Comparison of ENCODE assay signal across 24 cellular contexts in genomic region chr15:76164602-76165001, GRCh38.
A peak's percentile ranks its signal among the peaks of the same experiment; 100 is the strongest.
DNase-seq lines count a peak whose midpoint lies in the region; ATAC-seq, FAIRE-seq and TF ChIP-seq lines count a peak whose summit lies in the region.
"Had no signal": no experiment of that assay in that cellular context is flagged by ENCODE, and none has a peak within 500 bp of the region (broad histone marks: within the 10 kb centered on the region; RNA-seq: fewer than 3 reads in every experiment).

No MANE protein-coding gene starts in this region.

- intact Hi-C loops in IMR-90 (cut with micrococcal nuclease): no loop called here
- intact Hi-C loops in dendritic cell treated with granulocyte-macrophage colony-stimulating factor and Interleukin-4, amounts not matched to agents 40 ng/mL and 50 ng/mL, for 4 days (cut with micrococcal nuclease): no loop called here

- H3K9me3 Mint-ChIP-seq in dendritic cell treated with granulocyte-macrophage colony-stimulating factor and Interleukin-4, amounts not matched to agents 40 ng/mL and 50 ng/mL, for 4 days: no peaks in the 10 kb centered on the region
- H3K9me3 Mint-ChIP-seq: CD4-positive, alpha-beta T cell; CD8-positive, alpha-beta memory T cell had no signal

- no peak overlapping the region for H3K56ac ChIP-seq in IMR-90 (ENCODE audit: extremely low read depth, insufficient read depth, low read length)

- H3K18ac ChIP-seq in IMR-90 (ENCODE audit: low read depth, low read length): no peak overlapping the region; the same call in 1 of the 2 replicates
- no peak overlapping the region for H3K18ac ChIP-seq in neuronal stem cell (ENCODE audit: low read length)

- H2AK5ac ChIP-seq in IMR-90 (ENCODE audit: low read depth, low read length) (peak overlapping the region; percentile 81; the same call in 1 of the 2 replicates), neuronal stem cell (ENCODE audit: low read depth, low read length) (no peak overlapping the region)

- H2BK15ac ChIP-seq in IMR-90 (ENCODE audit: low read depth, low read length): 0 out of 3 replicates have a peak overlapping the region, but pooled peaks have one; percentile 73
- no peak overlapping the region for H2BK15ac ChIP-seq in neuronal stem cell (ENCODE audit: low read length)

- H3K36me3 ChIP-seq in IMR-90 (ENCODE audit: control insufficient read depth, insufficient read depth, low read length) (no peaks in the 10 kb centered on the region), neuronal stem cell (replicated peaks in 1 of 2; ENCODE audit: control insufficient read depth in 2 of 2, insufficient read depth in 2 of 2, low read length in 2 of 2) (no peaks in the 10 kb centered on the region)
- H3K36me3 ChIP-seq: BE2C; BLaER1 treated with 17β-estradiol and CSF1 and Interleukin-3, amounts not matched to agents 10 nM and 100 nM had no signal

- H4K5ac ChIP-seq in IMR-90 (ENCODE audit: low read depth, low read length): no peak overlapping the region; the same call in 1 of the 2 replicates

- ATAC-seq in IMR-90 (ENCODE audit: low read depth): no peak
- ATAC-seq in GM18511 (IDR thresholded peaks at IDR 0.05; ENCODE audit: unreplicated experiment): no peak
- ATAC-seq: A549 had no signal

- peaks cover 47% of the 10 kb centered on the region for H3K4me1 Mint-ChIP-seq in dendritic cell treated with granulocyte-macrophage colony-stimulating factor and Interleukin-4, amounts not matched to agents 40 ng/mL and 50 ng/mL, for 4 days (ENCODE audit: low read depth)
- H3K4me1 Mint-ChIP-seq: CD8-positive, alpha-beta memory T cell had no signal

- TF ChIP-seq CTCF in IMR-90 (conservative IDR thresholded peaks at IDR 0.05; ENCODE audit: low read depth, low read length): no peak
- TF ChIP-seq CTCF in D721Med (IDR thresholded peaks at IDR 0.05; ENCODE audit: insufficient read depth, missing control alignments): no peak

- no peak overlapping the region for H2AK9ac ChIP-seq in IMR-90 (replicated peaks; ENCODE audit: low read depth, low read length, poor library complexity)

- H2BK120ac ChIP-seq in IMR-90 (ENCODE audit: low read depth, low read length): peak overlapping the region; percentile 92; the same call in 1 of the 2 replicates
- no peak overlapping the region for H2BK120ac ChIP-seq in neuronal stem cell (ENCODE audit: low read depth, low read length)

- H3K27me3 Mint-ChIP-seq in dendritic cell treated with granulocyte-macrophage colony-stimulating factor and Interleukin-4, amounts not matched to agents 40 ng/mL and 50 ng/mL, for 4 days: peaks cover 2% of the 10 kb centered on the region
- H3K27me3 Mint-ChIP-seq: CD4-positive, alpha-beta T cell had no signal

- H3K27me3 ChIP-seq in IMR-90 (ENCODE audit: control insufficient read depth, insufficient read depth, low read length) (no peaks in the 10 kb centered on the region), neuronal stem cell (ENCODE audit: control insufficient read depth in 3 of 3, insufficient read depth in 3 of 3, low read depth in 1 of 3, low read length in 3 of 3) (peaks cover 0 to 30% (median 0%) of the 10 kb centered on the region in 3 experiments)
- H3K27me3 ChIP-seq: BE2C; BLaER1 treated with 17β-estradiol and CSF1 and Interleukin-3, amounts not matched to agents 10 nM and 100 nM had no signal

- 96% methylated on average over 3 of the region's 8 CpGs; no CpG with 5 or more reads in 1 of the 2 experiments for WGBS in IMR-90 (ENCODE audit: extremely low coverage in 2 of 2, insufficient read length in 1 of 2), 2 experiments
- WGBS in neuronal stem cell (ENCODE audit: extremely low coverage in 2 of 2, insufficient read length in 2 of 2, insufficient replicate concordance in 1 of 2), 2 donors: no CpG with 5 or more reads among the region's 8 CpGs

- H3K9me3 ChIP-seq in IMR-90 (ENCODE audit: control insufficient read depth, insufficient read depth, low read length) (no peaks in the 10 kb centered on the region), neuronal stem cell (replicated peaks in 1 of 2; ENCODE audit: control insufficient read depth in 2 of 2, insufficient read depth in 1 of 2, low read depth in 1 of 2, low read length in 2 of 2) (no peaks in the 10 kb centered on the region)
- H3K9me3 ChIP-seq: A549; BE2C; BLaER1 treated with 17β-estradiol and CSF1 and Interleukin-3, amounts not matched to agents 10 nM and 100 nM had no signal

- H4K91ac ChIP-seq in IMR-90 (ENCODE audit: insufficient read depth, low read depth, low read length) (peak overlapping the region; percentile 41; the same call in 1 of the 2 replicates), neuronal stem cell (ENCODE audit: low read depth, low read length, poor library complexity) (no peak overlapping the region)

- H3K4me3 ChIP-seq in IMR-90 (ENCODE audit: insufficient read depth, low read depth, low read length): no peak overlapping the region
- H3K4me3 ChIP-seq in neuronal stem cell (ENCODE audit: low read length in 2 of 2): no peak overlapping the region
- H3K4me3 ChIP-seq: A549; BLaER1 treated with 17β-estradiol and CSF1 and Interleukin-3, amounts not matched to agents 10 nM and 100 nM; GM23248 had no signal

- H3K9me1 ChIP-seq in IMR-90 (ENCODE audit: insufficient read depth, low read length): peaks cover 17% of the 10 kb centered on the region

- CTCF ChIA-PET in IMR-90 (lab: Yijun Ruan, JAX): no interaction called here

- POLR2A ChIA-PET in IMR-90 (lab: Charles Lee; ENCODE audit: unreplicated experiment): no interaction called here

- no peak for TF ChIP-seq RAD21 in IMR-90 (IDR thresholded peaks at IDR 0.05; ENCODE audit: low read length)

- DNase-seq in IMR-90: no peak
- DNase-seq in neuronal stem cell (ENCODE audit: low spot score): no peak
- no peak for DNase-seq in NCI-H1930 (lab: John Stamatoyannopoulos, UW)
- no peak for DNase-seq in D721Med (ENCODE audit: insufficient read length, low spot score)
- DNase-seq: 8988T; ACHN; AML-193; BE2C; CD4-positive, alpha-beta T cell; CD8-positive, alpha-beta memory T cell; DMS53; DND-41; GM23248; H7; HCEC 1CT had no signal

- no peak overlapping the region for H2BK12ac ChIP-seq in neuronal stem cell (ENCODE audit: low read length)

- H3K23ac ChIP-seq in IMR-90 (ENCODE audit: low read depth, low read length): no peak overlapping the region; the same call in 1 of the 2 replicates
- no peak overlapping the region for H3K23ac ChIP-seq in neuronal stem cell (ENCODE audit: low read depth, low read length, poor library complexity)

- TF ChIP-seq POLR2A in IMR-90 (IDR thresholded peaks at IDR 0.05; ENCODE audit: low read depth, low read length): no peak

- H2AFZ ChIP-seq in IMR-90 (replicated peaks; ENCODE audit: low read length, poor library complexity) (no peak overlapping the region), neuronal stem cell (ENCODE audit: low read length) (no peak overlapping the region)

- H3K14ac ChIP-seq in IMR-90 (replicated peaks; ENCODE audit: low read depth, low read length) (peak overlapping the region; percentile 83; the same call in 1 of the 2 replicates), neuronal stem cell (ENCODE audit: low read length) (no peak overlapping the region)

- no peaks in the 10 kb centered on the region for H3K36me3 Mint-ChIP-seq in dendritic cell treated with granulocyte-macrophage colony-stimulating factor and Interleukin-4, amounts not matched to agents 40 ng/mL and 50 ng/mL, for 4 days (ENCODE audit: low read depth)
- H3K36me3 Mint-ChIP-seq: CD14-positive monocyte; CD8-positive, alpha-beta memory T cell had no signal

- no peak overlapping the region for H3K27ac ChIP-seq in IMR-90 (ENCODE audit: insufficient read depth, low read length)
- H3K27ac ChIP-seq in neuronal stem cell (replicated peaks; ENCODE audit: low read length): no peak overlapping the region
- H3K27ac ChIP-seq: BLaER1 treated with 17β-estradiol and CSF1 and Interleukin-3, amounts not matched to agents 10 nM and 100 nM; GM23248 had no signal

- no peaks in the 10 kb centered on the region for H4K20me1 ChIP-seq in IMR-90 (ENCODE audit: insufficient read depth, low read length)

- H3K4me3 Mint-ChIP-seq in dendritic cell treated with granulocyte-macrophage colony-stimulating factor and Interleukin-4, amounts not matched to agents 40 ng/mL and 50 ng/mL, for 4 days: no peak overlapping the region
- H3K4me3 Mint-ChIP-seq: CD14-positive monocyte; CD4-positive, alpha-beta T cell; CD8-positive, alpha-beta memory T cell had no signal

- H3K9ac ChIP-seq in IMR-90 (ENCODE audit: low read depth, low read length) (no peak overlapping the region), neuronal stem cell (ENCODE audit: low read depth, low read length, poor library complexity) (peak overlapping the region; percentile 47)
- H3K9ac ChIP-seq: BLaER1 treated with 17β-estradiol and CSF1 and Interleukin-3, amounts not matched to agents 10 nM and 100 nM had no signal

- BruUV-seq in IMR-90 (replicated peaks; lab: Mats Ljungman, UMichigan): no TSS peak

- peaks cover 21% of the 10 kb centered on the region for H3K4me1 ChIP-seq in IMR-90 (ENCODE audit: control insufficient read depth, insufficient read depth, low read length)
- H3K4me1 ChIP-seq in neuronal stem cell (ENCODE audit: control insufficient read depth in 2 of 2, insufficient read depth in 1 of 2, low read depth in 1 of 2, low read length in 2 of 2): peaks cover 5 to 6% of the 10 kb centered on the region in 2 donors
- H3K4me1 ChIP-seq: BE2C had no signal

- in situ Hi-C loops in IMR-90 (cut with MboI; ENCODE audit: low sequenced_read_pairs): no loop called here

- H3K4ac ChIP-seq in IMR-90 (ENCODE audit: low read depth, low read length) (peak overlapping the region; percentile 96; the same call in 1 of the 2 replicates), neuronal stem cell (ENCODE audit: low read length) (no peak overlapping the region)

- peak overlapping the region; percentile 78 for H3K27ac Mint-ChIP-seq in dendritic cell treated with granulocyte-macrophage colony-stimulating factor and Interleukin-4, amounts not matched to agents 40 ng/mL and 50 ng/mL, for 4 days
- H3K27ac Mint-ChIP-seq: CD14-positive monocyte; CD4-positive, alpha-beta T cell had no signal

- H3K4me2 ChIP-seq in IMR-90 (ENCODE audit: low read depth, low read length): no peak overlapping the region
- H3K4me2 ChIP-seq in neuronal stem cell (ENCODE audit: insufficient read depth, low read length, poor library complexity, severe bottlenecking): no peak overlapping the region
- H3K4me2 ChIP-seq: A549; BLaER1 treated with 17β-estradiol and CSF1 and Interleukin-3, amounts not matched to agents 10 nM and 100 nM had no signal

- H2BK5ac ChIP-seq in IMR-90 (ENCODE audit: low read depth, low read length, poor library complexity, severe bottlenecking) (no peak overlapping the region), neuronal stem cell (ENCODE audit: low read length) (no peak overlapping the region)

- dilution Hi-C loops in IMR-90 (cut with HindIII; ENCODE audit: low sequenced_read_pairs, unreplicated experiment): no loop called here

- no peak for FAIRE-seq in D721Med (lab: Jason Lieb, UNC)
- FAIRE-seq: A549, G401.6, GM12892, GM19239, H1 had no signal

- no peak overlapping the region for H2BK20ac ChIP-seq in IMR-90 (ENCODE audit: low read depth, low read length)

- H4K8ac ChIP-seq in IMR-90 (ENCODE audit: low read depth in 2 of 2, low read length in 2 of 2) (peak overlapping the region; percentile 97 to 98; a peak in 1 of 4 replicates), neuronal stem cell (ENCODE audit: low read depth, low read length) (no peak overlapping the region)

- no peaks in the 10 kb centered on the region for H3K79me1 ChIP-seq in IMR-90 (ENCODE audit: low read depth in 1 of 2, low read length in 2 of 2)
- H3K79me1 ChIP-seq in neuronal stem cell (ENCODE audit: low read depth, low read length): no peaks in the 10 kb centered on the region
